ENCODE assay signal across 13 cellular contexts in the genomic region with DNA sequence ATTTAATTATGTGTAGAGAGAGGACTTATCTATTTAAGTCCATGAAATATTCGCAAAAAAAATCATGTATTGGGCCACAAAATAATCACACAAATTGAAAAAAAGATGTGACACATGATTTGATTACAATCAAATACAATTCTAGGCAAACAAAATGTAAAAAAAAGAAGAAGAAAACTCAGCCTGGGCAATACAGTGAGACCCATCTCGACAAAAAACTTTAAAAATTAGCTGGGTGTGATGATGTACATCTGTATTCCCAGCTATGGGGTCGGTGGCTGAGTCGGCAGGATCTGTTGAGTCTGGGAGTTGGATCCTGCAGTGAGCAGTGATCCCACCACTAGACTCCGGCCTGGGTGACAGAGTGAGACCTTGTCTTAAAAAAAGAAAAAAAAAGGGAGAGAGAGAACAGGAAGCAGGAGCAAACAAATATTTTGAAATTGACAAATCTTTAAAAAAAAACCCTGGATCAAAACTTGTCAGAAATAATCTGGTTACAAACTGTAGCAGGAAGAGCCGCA. TPM values are rescaled to one million over a fixed set of nuclear protein-coding genes. Genes with fewer than 3 reads are reported as not detected.
DNase-seq lines count a peak whose midpoint lies in the region; ATAC-seq, FAIRE-seq and TF ChIP-seq lines count a peak whose summit lies in the region.
"Had no signal": no experiment of that assay in that cellular context is flagged by ENCODE, and none has a peak within 500 bp of the region (broad histone marks: within the 10 kb centered on the region; RNA-seq: fewer than 3 reads in every experiment).

No MANE protein-coding gene starts in this region.

- H3K27me3 ChIP-seq in HepG2 (ENCODE audit: control insufficient read depth in 1 of 2, insufficient read depth in 2 of 2, low read length in 2 of 2) (0 out of 5 replicates have a peak, but pooled peaks cover 0 to 6% of the 10 kb centered on the region in 2 experiments), stomach (peaks cover 0 to 73% (median 0%) of the 10 kb centered on the region in 3 donors), tibial artery (peaks cover 6 to 76% of the 10 kb centered on the region in 2 donors)

- BruUV-seq in HepG2 (replicated peaks; lab: Mats Ljungman, UMichigan), result no TSS peak

- no peak for TF ChIP-seq POLR2A in HepG2 (IDR thresholded peaks at IDR 0.05; ENCODE audit: insufficient read depth in 1 of 2, low read depth in 2 of 2, low read length in 2 of 2)
- TF ChIP-seq POLR2A in stomach (IDR thresholded peaks at IDR 0.05), result no peak

- CTCF ChIA-PET in HepG2 (lab: Yijun Ruan, JAX; ENCODE audit: low intra/inter-chr PET ratio, low total read pairs), result no interaction called here

- FAIRE-seq in HepG2 (lab: Jason Lieb, UNC), result no peak

- peaks cover 48% of the 10 kb centered on the region for H3K4me1 Mint-ChIP-seq in activated CD4-positive, alpha-beta T cell treated with anti-CD3 and anti-CD28 coated beads, Interleukin-2, amount 10 ng/mL, durations not matched to agents 24 days and 14 days
- peaks cover 12% of the 10 kb centered on the region for H3K4me1 Mint-ChIP-seq in activated T-helper 17 cell treated with anti-CD3 and anti-CD28 coated beads, Interleukin-2, amount 50 U/mL, for 72 hours

- intact Hi-C loops in activated CD4-positive, alpha-beta T cell treated with anti-CD3 and anti-CD28 coated beads, Interleukin-2, amount 10 ng/mL, durations not matched to agents 24 days and 14 days (cut with micrococcal nuclease), result no loop called here
- intact Hi-C loops in HepG2 (cut with micrococcal nuclease; ENCODE audit: unreplicated experiment), result no loop called here
- intact Hi-C loops in stomach (cut with DNase I; ENCODE audit: low total_unique reads), result no loop called here
- intact Hi-C loops in tibial artery (cut with DNase I; ENCODE audit: low total_unique reads), result no loop called here

- TF ChIP-seq EP300 in HepG2 (IDR thresholded peaks at IDR 0.05; ENCODE audit: low read depth in 2 of 2, low read length in 2 of 2) (no peak), HepG2 (CRISPR knock-in tag; IDR thresholded peaks at IDR 0.05; ENCODE audit: borderline replicate concordance) (no peak), stomach (IDR thresholded peaks at IDR 0.05) (no peak)

- H3K9me3 ChIP-seq in HepG2 (ENCODE audit: low read length), result no peaks in the 10 kb centered on the region
- H3K9me3 ChIP-seq in stomach, result no peaks in the 10 kb centered on the region
- no peaks in the 10 kb centered on the region for H3K9me3 ChIP-seq in tibial artery

- peak overlapping the region; percentile 84 for H3K4me2 ChIP-seq in HepG2 (ENCODE audit: low read depth, low read length)

- ATAC-seq in activated T-helper 17 cell treated with anti-CD3 and anti-CD28 coated beads, Interleukin-2, amount 50 U/mL, for 72 hours (replicated peaks), result no peak
- no peak for ATAC-seq in HepG2
- ATAC-seq in HG03439 (IDR thresholded peaks at IDR 0.05; ENCODE audit: unreplicated experiment), result no peak

- no peaks in the 10 kb centered on the region for H3K27me3 Mint-ChIP-seq in activated CD4-positive, alpha-beta T cell treated with anti-CD3 and anti-CD28 coated beads, Interleukin-2, amount 10 ng/mL, durations not matched to agents 24 days and 14 days
- H3K27me3 Mint-ChIP-seq in activated T-helper 17 cell treated with anti-CD3 and anti-CD28 coated beads, Interleukin-2, amount 50 U/mL, for 72 hours, result no peaks in the 10 kb centered on the region

- TF ChIP-seq CTCF in HepG2 (CRISPR knock-in tag; IDR thresholded peaks at IDR 0.05) (no peak), stomach (IDR thresholded peaks at IDR 0.05) (no peak), tibial artery (IDR thresholded peaks at IDR 0.05) (no peak)

- TF ChIP-seq RAD21 in HepG2 (CRISPR knock-in tag; IDR thresholded peaks at IDR 0.05), result no peak

- DNase-seq in activated CD4-positive, alpha-beta T cell treated with anti-CD3 and anti-CD28 coated beads, Interleukin-2, amount 10 ng/mL, durations not matched to agents 24 days and 14 days, result no peak
- DNase-seq in activated CD4-positive, alpha-beta T cell treated with anti-CD3 and anti-CD28 coated beads for 1 hour, result no peak
- DNase-seq in HepG2 (ENCODE audit: low spot score) (no peak), stomach (no peak), tibial artery (no peak), COLO829 (ENCODE audit: low spot score) (no peak)
- DNase-seq: activated CD4-positive, alpha-beta T cell treated with anti-CD3 and anti-CD28 coated beads, Interleukin-2, amount 50 U/mL, for 4 hours; effector CD4-positive, alpha-beta T cell; NCI-H524 treated with DMSO at 0.1 percent for 48 hours; stimulated activated CD4-positive, alpha-beta T cell treated with anti-CD3 and anti-CD28 coated beads, Interleukin-2, amount 100 ng/mL, for 48 hours had no signal

- H4K20me1 ChIP-seq in HepG2 (ENCODE audit: insufficient read depth, low read length), result no peaks in the 10 kb centered on the region

- H3K4me3 ChIP-seq in HepG2 (replicated peaks in 1 of 3; ENCODE audit: insufficient read depth in 1 of 3, low read depth in 2 of 3, low read length in 3 of 3) (peak overlapping the region in 1 of 3 experiments; percentile 58; a peak in 1 of 6 replicates), stomach (peak overlapping the region in 1 of 4 donors; percentile 53), tibial artery (peak overlapping the region in 1 of 2 donors; percentile 53)

- peak overlapping the region; percentile 100 for H3K27ac Mint-ChIP-seq in activated CD4-positive, alpha-beta T cell treated with anti-CD3 and anti-CD28 coated beads, Interleukin-2, amount 10 ng/mL, durations not matched to agents 24 days and 14 days
- H3K27ac Mint-ChIP-seq in activated T-helper 17 cell treated with anti-CD3 and anti-CD28 coated beads, Interleukin-2, amount 50 U/mL, for 72 hours, result peak overlapping the region; percentile 98

- H3K79me2 ChIP-seq in HepG2 (ENCODE audit: insufficient read depth, low read length), result no peaks in the 10 kb centered on the region

- no peak overlapping the region for H2AFZ ChIP-seq in HepG2 (ENCODE audit: low read length)

- POLR2A ChIA-PET in HepG2 (lab: Yijun Ruan, JAX), result interaction anchor here (0.8 to 5.9 kb wide), 3 partner anchors 8 to 50 kb away, joined by 3 to 34 read pairs (median 7); a partner anchor contains a TSS

- H3K36me3 Mint-ChIP-seq in activated CD4-positive, alpha-beta T cell treated with anti-CD3 and anti-CD28 coated beads, Interleukin-2, amount 10 ng/mL, durations not matched to agents 24 days and 14 days (ENCODE audit: low read depth), result peaks cover 13% of the 10 kb centered on the region
- peaks cover 35% of the 10 kb centered on the region for H3K36me3 Mint-ChIP-seq in activated T-helper 17 cell treated with anti-CD3 and anti-CD28 coated beads, Interleukin-2, amount 50 U/mL, for 72 hours (ENCODE audit: low read depth)

- H3K36me3 ChIP-seq in HepG2 (replicated peaks in 1 of 2; ENCODE audit: control insufficient read depth in 1 of 2, insufficient read depth in 2 of 2, low read length in 2 of 2) (no peaks in the 10 kb centered on the region), stomach (no peaks in the 10 kb centered on the region), tibial artery (no peaks in the 10 kb centered on the region)

- peak overlapping the region; percentile 73; the same call in 1 of the 2 replicates for H3K9ac ChIP-seq in HepG2 (ENCODE audit: insufficient read depth, low read depth, low read length)

- peaks cover 60% of the 10 kb centered on the region for H3K4me1 ChIP-seq in HepG2 (ENCODE audit: insufficient read depth, low read length)
- peaks cover 39 to 71% (median 47%) of the 10 kb centered on the region in 4 donors for H3K4me1 ChIP-seq in stomach
- peaks cover 0 to 37% (median 30%) of the 10 kb centered on the region in 4 donors for H3K4me1 ChIP-seq in tibial artery

- no peaks in the 10 kb centered on the region for H3K9me3 Mint-ChIP-seq in activated CD4-positive, alpha-beta T cell treated with anti-CD3 and anti-CD28 coated beads, Interleukin-2, amount 10 ng/mL, durations not matched to agents 24 days and 14 days
- no peaks in the 10 kb centered on the region for H3K9me3 Mint-ChIP-seq in activated T-helper 17 cell treated with anti-CD3 and anti-CD28 coated beads, Interleukin-2, amount 50 U/mL, for 72 hours

- no peak overlapping the region for H3K27ac ChIP-seq in HepG2 (ENCODE audit: extremely low read length, insufficient read depth, low read length)
- H3K27ac ChIP-seq in stomach, result peak overlapping the region in 4 of 5 donors; percentile 92 to 98 (median 94)
- no peak overlapping the region for H3K27ac ChIP-seq in tibial artery

- 37% methylated on average over 6 of the region's 6 CpGs for WGBS in HepG2 (ENCODE audit: low lambda C conversion rate)
- WGBS in stomach, 5 donors, result 70 to 80% (median 75%) methylated on average over 6 of the region's 6 CpGs

- in situ Hi-C loops in HepG2 (cut with HindIII; ENCODE audit: extremely low pct_ligation_motif_present, low pct_unique_long_range_greater_than_20kb), result loop anchor here (5.0 kb wide), 1 partner anchor 34 kb away; no protein-coding TSS in a partner anchor

- peak overlapping the region; percentile 96 for H3K4me3 Mint-ChIP-seq in activated CD4-positive, alpha-beta T cell treated with anti-CD3 and anti-CD28 coated beads, Interleukin-2, amount 10 ng/mL, durations not matched to agents 24 days and 14 days
- peak overlapping the region; percentile 90 for H3K4me3 Mint-ChIP-seq in activated T-helper 17 cell treated with anti-CD3 and anti-CD28 coated beads, Interleukin-2, amount 50 U/mL, for 72 hours

RNA-seq across cellular contexts. Expression of a gene that starts 3.1 kb away (rescaled TPM):
- total RNA-seq in activated CD4-positive, alpha-beta T cell treated with anti-CD3 and anti-CD28 coated beads, Interleukin-2, amount 10 ng/mL, durations not matched to agents 24 days and 14 days, result 62.1 and 63.0 TPM in 2 replicates
- total RNA-seq in activated T-helper 17 cell treated with anti-CD3 and anti-CD28 coated beads, Interleukin-2, amount 50 U/mL, for 72 hours, result 10 to 100 TPM; 73.0 to 74.0 TPM
- total RNA-seq in HepG2 (2016; rRNA removed; fragmentation: Illumina TruSeq; extraction: Trizol) (2.3 and 3.9 TPM in 2 replicates), stomach (100 to 1,000 TPM in 2 of 5 donors, 10 to 100 TPM in 3; 14.3 to 146 (median 78.8) TPM)
- total RNA-seq in HepG2 (2016; cell fraction: cytosol; rRNA removed; fragmentation: Illumina TruSeq; extraction: Trizol; ENCODE audit: low read depth), result 1.0 and 1.1 TPM in 2 replicates
- 2.2 and 3.5 TPM in 2 replicates for total RNA-seq in HepG2 (2016; cell fraction: insoluble cytoplasmic fraction; rRNA removed; fragmentation: Illumina TruSeq; extraction: Trizol)
- total RNA-seq in HepG2 (2016; cell fraction: membrane; rRNA removed; fragmentation: Illumina TruSeq; extraction: Trizol), result 1.8 TPM in 2 replicates
- total RNA-seq in HepG2 (2016; cell fraction: nucleus; rRNA removed; fragmentation: Illumina TruSeq; extraction: Trizol), result 1.9 and 3.1 TPM in 2 replicates
- polyA plus RNA-seq in HepG2 (2011; rRNA removed) (4.3 and 7.5 TPM in 2 replicates), stomach (100 to 1,000 TPM in 1 of 3 donors, 10 to 100 TPM in 2; 46.3 to 162 (median 61.6) TPM)
- polyA plus RNA-seq in HepG2 (2011; cell fraction: cytosol; rRNA removed), result 4.9 and 6.1 TPM in 2 replicates
- 37.1 and 45.0 TPM in 2 replicates for polyA plus RNA-seq in HepG2 (2011; cell fraction: nucleus; rRNA removed)
- polyA plus RNA-seq in HepG2 (2012), result 3.0 and 4.0 TPM in 2 replicates
- polyA plus RNA-seq in HepG2 (2016; cell fraction: cytosol; fragmentation: Illumina TruSeq; extraction: Trizol; ENCODE audit: low read depth), result 1.3 and 1.4 TPM in 2 replicates
- polyA plus RNA-seq in HepG2 (2016; cell fraction: insoluble cytoplasmic fraction; fragmentation: Illumina TruSeq; extraction: Trizol; ENCODE audit: low read depth), result 2.9 and 3.2 TPM in 2 replicates
- polyA plus RNA-seq in HepG2 (2016; cell fraction: membrane; fragmentation: Illumina TruSeq; extraction: Trizol; ENCODE audit: low read depth), result 0.84 and 0.96 TPM in 2 replicates
- 3.0 and 4.9 TPM in 2 replicates for polyA plus RNA-seq in HepG2 (2016; cell fraction: nucleus; fragmentation: Illumina TruSeq; extraction: Trizol; ENCODE audit: insufficient read depth, low read depth)
- 1.9 and 3.4 TPM in 2 replicates for polyA minus RNA-seq in HepG2 (2011; rRNA and poly(A)+ RNA removed; ENCODE audit: low replicate concordance)
- 2.0 and 2.6 TPM in 2 replicates for polyA minus RNA-seq in HepG2 (2011; cell fraction: cytosol; rRNA and poly(A)+ RNA removed)
- polyA minus RNA-seq in HepG2 (2011; cell fraction: nucleus; rRNA and poly(A)+ RNA removed), result 3.6 and 4.0 TPM in 2 replicates

RNA-seq across cellular contexts. Expression of a gene that starts 7.5 kb away (rescaled TPM):
- total RNA-seq in activated CD4-positive, alpha-beta T cell treated with anti-CD3 and anti-CD28 coated beads, Interleukin-2, amount 10 ng/mL, durations not matched to agents 24 days and 14 days, result 5.3 and 11.2 TPM in 2 replicates
- 1 to 10 TPM; 2.8 to 9.9 TPM for total RNA-seq in activated T-helper 17 cell treated with anti-CD3 and anti-CD28 coated beads, Interleukin-2, amount 50 U/mL, for 72 hours
- total RNA-seq in HepG2 (2016; rRNA removed; fragmentation: Illumina TruSeq; extraction: Trizol) (2.1 and 3.7 TPM in 2 replicates), stomach (not detected)
- total RNA-seq in HepG2 (2016; cell fraction: cytosol; rRNA removed; fragmentation: Illumina TruSeq; extraction: Trizol; ENCODE audit: low read depth), result 2.3 and 3.6 TPM in 2 replicates
- total RNA-seq in HepG2 (2016; cell fraction: insoluble cytoplasmic fraction; rRNA removed; fragmentation: Illumina TruSeq; extraction: Trizol), result 1.5 and 1.8 TPM in 2 replicates
- total RNA-seq in HepG2 (2016; cell fraction: membrane; rRNA removed; fragmentation: Illumina TruSeq; extraction: Trizol), result 2.2 and 2.9 TPM in 2 replicates
- not detected in 2 replicates for total RNA-seq in HepG2 (2016; cell fraction: nucleus; rRNA removed; fragmentation: Illumina TruSeq; extraction: Trizol)
- polyA plus RNA-seq in HepG2 (2011; rRNA removed) (0.32 and 0.85 TPM in 2 replicates), stomach (1 to 10 TPM in 2 of 3 donors, under 1 TPM in 1; 0.92 to 7.5 (median 1.9) TPM)
- polyA plus RNA-seq in HepG2 (2011; cell fraction: cytosol; rRNA removed), result 1.9 and 4.5 TPM in 2 replicates
- polyA plus RNA-seq in HepG2 (2011; cell fraction: nucleus; rRNA removed), result 2.8 TPM in 2 replicates
- polyA plus RNA-seq in HepG2 (2012), result 1.1 TPM in 1 of 2 replicates, not detected in the other
- 4.0 and 4.2 TPM in 2 replicates for polyA plus RNA-seq in HepG2 (2016; cell fraction: cytosol; fragmentation: Illumina TruSeq; extraction: Trizol; ENCODE audit: low read depth)
- polyA plus RNA-seq in HepG2 (2016; cell fraction: insoluble cytoplasmic fraction; fragmentation: Illumina TruSeq; extraction: Trizol; ENCODE audit: low read depth), result 1.6 and 2.3 TPM in 2 replicates
- polyA plus RNA-seq in HepG2 (2016; cell fraction: membrane; fragmentation: Illumina TruSeq; extraction: Trizol; ENCODE audit: low read depth), result 2.3 and 2.8 TPM in 2 replicates
- polyA plus RNA-seq in HepG2 (2016; cell fraction: nucleus; fragmentation: Illumina TruSeq; extraction: Trizol; ENCODE audit: insufficient read depth, low read depth), result 2.8 and 3.5 TPM in 2 replicates
- polyA minus RNA-seq in HepG2 (2011; rRNA and poly(A)+ RNA removed; ENCODE audit: low replicate concordance), result 0.40 and 2.2 TPM in 2 replicates
- 0.97 and 1.8 TPM in 2 replicates for polyA minus RNA-seq in HepG2 (2011; cell fraction: cytosol; rRNA and poly(A)+ RNA removed)
- polyA minus RNA-seq in HepG2 (2011; cell fraction: nucleus; rRNA and poly(A)+ RNA removed), result 1.4 TPM in 1 of 2 replicates, not detected in the other

RNA-seq across cellular contexts. Expression of a gene that starts 12.8 kb away (rescaled TPM):
- total RNA-seq in activated CD4-positive, alpha-beta T cell treated with anti-CD3 and anti-CD28 coated beads, Interleukin-2, amount 10 ng/mL, durations not matched to agents 24 days and 14 days, result 5.3 and 6.8 TPM in 2 replicates
- 1 to 10 TPM; 4.2 to 4.4 TPM for total RNA-seq in activated T-helper 17 cell treated with anti-CD3 and anti-CD28 coated beads, Interleukin-2, amount 50 U/mL, for 72 hours
- not detected in 2 replicates for total RNA-seq in HepG2 (2016; rRNA removed; fragmentation: Illumina TruSeq; extraction: Trizol)
- not detected in 2 replicates for total RNA-seq in HepG2 (2016; cell fraction: cytosol; rRNA removed; fragmentation: Illumina TruSeq; extraction: Trizol; ENCODE audit: low read depth)
- not detected in 2 replicates for total RNA-seq in HepG2 (2016; cell fraction: insoluble cytoplasmic fraction; rRNA removed; fragmentation: Illumina TruSeq; extraction: Trizol)
- total RNA-seq in HepG2 (2016; cell fraction: membrane; rRNA removed; fragmentation: Illumina TruSeq; extraction: Trizol), result not detected in 2 replicates
- total RNA-seq in HepG2 (2016; cell fraction: nucleus; rRNA removed; fragmentation: Illumina TruSeq; extraction: Trizol), result not detected in 2 replicates
- polyA plus RNA-seq in HepG2 (2011; rRNA removed), result 0.11 and 0.17 TPM in 2 replicates
- 0.09 TPM in 2 replicates for polyA plus RNA-seq in HepG2 (2011; cell fraction: cytosol; rRNA removed)
- polyA plus RNA-seq in HepG2 (2011; cell fraction: nucleus; rRNA removed), result 0.68 and 0.81 TPM in 2 replicates
- polyA plus RNA-seq in HepG2 (2012), result 0.12 and 0.47 TPM in 2 replicates
- polyA plus RNA-seq in HepG2 (2016; cell fraction: cytosol; fragmentation: Illumina TruSeq; extraction: Trizol; ENCODE audit: low read depth), result 0.03 TPM in 1 of 2 replicates, not detected in the other
- polyA plus RNA-seq in HepG2 (2016; cell fraction: insoluble cytoplasmic fraction; fragmentation: Illumina TruSeq; extraction: Trizol; ENCODE audit: low read depth), result not detected in 2 replicates
- not detected in 2 replicates for polyA plus RNA-seq in HepG2 (2016; cell fraction: membrane; fragmentation: Illumina TruSeq; extraction: Trizol; ENCODE audit: low read depth)
- polyA plus RNA-seq in HepG2 (2016; cell fraction: nucleus; fragmentation: Illumina TruSeq; extraction: Trizol; ENCODE audit: insufficient read depth, low read depth), result 0.09 TPM in 1 of 2 replicates, not detected in the other
- 0.24 and 1.1 TPM in 2 replicates for polyA minus RNA-seq in HepG2 (2011; rRNA and poly(A)+ RNA removed; ENCODE audit: low replicate concordance)
- 0.26 and 0.49 TPM in 2 replicates for polyA minus RNA-seq in HepG2 (2011; cell fraction: cytosol; rRNA and poly(A)+ RNA removed)
- 0.13 and 0.50 TPM in 2 replicates for polyA minus RNA-seq in HepG2 (2011; cell fraction: nucleus; rRNA and poly(A)+ RNA removed)
- total RNA-seq in stomach, result not detected
- polyA plus RNA-seq in stomach, result under 1 TPM in 2 of 3 donors, not detected in 1; 0.25 to 0.46 TPM
- total RNA-seq: HT1080 had no signal

RNA-seq across cellular contexts. Expression of a gene that starts 24.9 kb away (rescaled TPM):
- total RNA-seq in activated CD4-positive, alpha-beta T cell treated with anti-CD3 and anti-CD28 coated beads, Interleukin-2, amount 10 ng/mL, durations not matched to agents 24 days and 14 days, result 131 and 133 TPM in 2 replicates
- total RNA-seq in activated T-helper 17 cell treated with anti-CD3 and anti-CD28 coated beads, Interleukin-2, amount 50 U/mL, for 72 hours, result 100 to 1,000 TPM; 112 to 138 TPM
- 44.1 and 64.4 TPM in 2 replicates for total RNA-seq in HepG2 (2016; rRNA removed; fragmentation: Illumina TruSeq; extraction: Trizol)
- 21.9 and 25.9 TPM in 2 replicates for total RNA-seq in HepG2 (2016; cell fraction: cytosol; rRNA removed; fragmentation: Illumina TruSeq; extraction: Trizol; ENCODE audit: low read depth)
- total RNA-seq in HepG2 (2016; cell fraction: insoluble cytoplasmic fraction; rRNA removed; fragmentation: Illumina TruSeq; extraction: Trizol), result 38.6 and 60.9 TPM in 2 replicates
- 36.3 and 40.8 TPM in 2 replicates for total RNA-seq in HepG2 (2016; cell fraction: membrane; rRNA removed; fragmentation: Illumina TruSeq; extraction: Trizol)
- 55.8 and 71.9 TPM in 2 replicates for total RNA-seq in HepG2 (2016; cell fraction: nucleus; rRNA removed; fragmentation: Illumina TruSeq; extraction: Trizol)
- polyA plus RNA-seq in HepG2 (2011; rRNA removed), result 27.6 and 28.1 TPM in 2 replicates
- 14.9 and 27.9 TPM in 2 replicates for polyA plus RNA-seq in HepG2 (2011; cell fraction: cytosol; rRNA removed)
- polyA plus RNA-seq in HepG2 (2011; cell fraction: nucleus; rRNA removed), result 133 and 198 TPM in 2 replicates
- 18.5 and 22.1 TPM in 2 replicates for polyA plus RNA-seq in HepG2 (2012)
- polyA plus RNA-seq in HepG2 (2016; cell fraction: cytosol; fragmentation: Illumina TruSeq; extraction: Trizol; ENCODE audit: low read depth), result 19.2 and 20.6 TPM in 2 replicates
- 35.4 and 35.6 TPM in 2 replicates for polyA plus RNA-seq in HepG2 (2016; cell fraction: insoluble cytoplasmic fraction; fragmentation: Illumina TruSeq; extraction: Trizol; ENCODE audit: low read depth)
- polyA plus RNA-seq in HepG2 (2016; cell fraction: membrane; fragmentation: Illumina TruSeq; extraction: Trizol; ENCODE audit: low read depth), result 30.3 and 30.4 TPM in 2 replicates
- polyA plus RNA-seq in HepG2 (2016; cell fraction: nucleus; fragmentation: Illumina TruSeq; extraction: Trizol; ENCODE audit: insufficient read depth, low read depth), result 141 and 144 TPM in 2 replicates
- polyA minus RNA-seq in HepG2 (2011; rRNA and poly(A)+ RNA removed; ENCODE audit: low replicate concordance), result 32.7 and 68.1 TPM in 2 replicates
- 16.6 and 22.2 TPM in 2 replicates for polyA minus RNA-seq in HepG2 (2011; cell fraction: cytosol; rRNA and poly(A)+ RNA removed)
- 13.8 and 21.0 TPM in 2 replicates for polyA minus RNA-seq in HepG2 (2011; cell fraction: nucleus; rRNA and poly(A)+ RNA removed)
- total RNA-seq in stomach, result 10 to 100 TPM; 12.9 to 34.8 (median 23.2) TPM
- 10 to 100 TPM; 34.5 to 47.9 (median 38.4) TPM for polyA plus RNA-seq in stomach

RNA-seq across cellular contexts. Expression of a gene that starts 25.4 kb away (rescaled TPM):
- total RNA-seq in activated CD4-positive, alpha-beta T cell treated with anti-CD3 and anti-CD28 coated beads, Interleukin-2, amount 10 ng/mL, durations not matched to agents 24 days and 14 days, result 78.4 and 79.2 TPM in 2 replicates
- 10 to 100 TPM; 61.3 to 89.0 TPM for total RNA-seq in activated T-helper 17 cell treated with anti-CD3 and anti-CD28 coated beads, Interleukin-2, amount 50 U/mL, for 72 hours
- 10.2 and 30.6 TPM in 2 replicates for total RNA-seq in HepG2 (2016; rRNA removed; fragmentation: Illumina TruSeq; extraction: Trizol)
- total RNA-seq in HepG2 (2016; cell fraction: cytosol; rRNA removed; fragmentation: Illumina TruSeq; extraction: Trizol; ENCODE audit: low read depth), result 6.3 and 7.5 TPM in 2 replicates
- total RNA-seq in HepG2 (2016; cell fraction: insoluble cytoplasmic fraction; rRNA removed; fragmentation: Illumina TruSeq; extraction: Trizol), result 8.1 and 32.3 TPM in 2 replicates
- 12.9 and 13.8 TPM in 2 replicates for total RNA-seq in HepG2 (2016; cell fraction: membrane; rRNA removed; fragmentation: Illumina TruSeq; extraction: Trizol)
- 37.5 and 43.9 TPM in 2 replicates for total RNA-seq in HepG2 (2016; cell fraction: nucleus; rRNA removed; fragmentation: Illumina TruSeq; extraction: Trizol)
- polyA plus RNA-seq in HepG2 (2011; rRNA removed), result 23.3 and 37.9 TPM in 2 replicates
- polyA plus RNA-seq in HepG2 (2011; cell fraction: cytosol; rRNA removed), result 18.2 and 36.8 TPM in 2 replicates
- 284 and 409 TPM in 2 replicates for polyA plus RNA-seq in HepG2 (2011; cell fraction: nucleus; rRNA removed)
- polyA plus RNA-seq in HepG2 (2012), result 20.6 and 26.6 TPM in 2 replicates
- polyA plus RNA-seq in HepG2 (2016; cell fraction: cytosol; fragmentation: Illumina TruSeq; extraction: Trizol; ENCODE audit: low read depth), result 9.6 and 9.7 TPM in 2 replicates
- polyA plus RNA-seq in HepG2 (2016; cell fraction: insoluble cytoplasmic fraction; fragmentation: Illumina TruSeq; extraction: Trizol; ENCODE audit: low read depth), result 10.4 and 13.2 TPM in 2 replicates
- polyA plus RNA-seq in HepG2 (2016; cell fraction: membrane; fragmentation: Illumina TruSeq; extraction: Trizol; ENCODE audit: low read depth), result 11.7 and 14.1 TPM in 2 replicates
- 103 and 105 TPM in 2 replicates for polyA plus RNA-seq in HepG2 (2016; cell fraction: nucleus; fragmentation: Illumina TruSeq; extraction: Trizol; ENCODE audit: insufficient read depth, low read depth)
- polyA minus RNA-seq in HepG2 (2011; rRNA and poly(A)+ RNA removed; ENCODE audit: low replicate concordance), result 33.1 and 122 TPM in 2 replicates
- 51.0 and 56.0 TPM in 2 replicates for polyA minus RNA-seq in HepG2 (2011; cell fraction: cytosol; rRNA and poly(A)+ RNA removed)
- 27.5 and 28.8 TPM in 2 replicates for polyA minus RNA-seq in HepG2 (2011; cell fraction: nucleus; rRNA and poly(A)+ RNA removed)
- 100 to 1,000 TPM in 1 of 5 donors, 10 to 100 TPM in 4; 11.9 to 212 (median 58.5) TPM for total RNA-seq in stomach
- polyA plus RNA-seq in stomach, result 10 to 100 TPM; 13.1 to 73.4 (median 25.6) TPM

Comparison
In these comparisons a context has a peak if more than half of its experiments do, and no peak if none do; other contexts are left out.
1. H3K27ac ChIP-seq: peak in stomach (4 of 5); none in HepG2 (single experiment) and tibial artery (0 of 2).